In genomic region chr2:120831106-120831505, GRCh38 we compare ENCODE assay signal across 17 cellular contexts.
A peak's percentile ranks its signal among the peaks of the same experiment; 100 is the strongest.
DNase-seq lines count a peak whose midpoint lies in the region; ATAC-seq, FAIRE-seq and TF ChIP-seq lines count a peak whose summit lies in the region.
"Had no signal": no experiment of that assay in that cellular context is flagged by ENCODE, and none has a peak within 500 bp of the region (broad histone marks: within the 10 kb centered on the region; RNA-seq: fewer than 3 reads in every experiment).

No MANE protein-coding gene starts in this region.

- WGBS in HepG2 (ENCODE audit: low lambda C conversion rate), result 3% methylated on average over 2 of the region's 2 CpGs
- WGBS in right lobe of liver (ENCODE audit: insufficient coverage, low coverage, low lambda C conversion rate, missing lambda C conversion rate), result 86% methylated on average over 1 of the region's 2 CpGs

- H3K27ac ChIP-seq in HepG2 (ENCODE audit: extremely low read length, insufficient read depth, low read length) (no peak overlapping the region), right lobe of liver (no peak overlapping the region)
- H3K27ac ChIP-seq: BLaER1, HL-60 had no signal

- intact Hi-C loops in HepG2 (cut with micrococcal nuclease; ENCODE audit: unreplicated experiment), result no loop called here
- intact Hi-C loops in right lobe of liver (cut with DNase I), result no loop called here

- H3K4me2 ChIP-seq in HepG2 (ENCODE audit: low read depth, low read length), result no peak overlapping the region
- H3K4me2 ChIP-seq: A549, BLaER1 had no signal

- ATAC-seq in HepG2, result no peak
- ATAC-seq in right lobe of liver, result no peak
- no peak for ATAC-seq in HG03457 (IDR thresholded peaks at IDR 0.05; ENCODE audit: unreplicated experiment)
- ATAC-seq: A549 had no signal

- no peak overlapping the region for H2AFZ ChIP-seq in HepG2 (ENCODE audit: low read length)

- DNase-seq in HepG2 (ENCODE audit: low spot score), result no peak
- no peak for DNase-seq in right lobe of liver
- peak; percentile 44 for DNase-seq in cerebellum (ENCODE audit: low spot score)
- DNase-seq in pons (ENCODE audit: low spot score), result peak; percentile 25
- DNase-seq in NCI-H2171 treated with DMSO at 0.1 percent for 48 hours (lab: John Stamatoyannopoulos, UW), result no peak
- DNase-seq in GM10266 (ENCODE audit: extremely low spot score), result no peak
- DNase-seq: CD4-positive, alpha-beta memory T cell; Karpas-422; NCI-H1048; NCI-H1436; NCI-H1930; NCI-H345; NCI-H524 treated with DMSO at 0.1 percent for 48 hours had no signal

- TF ChIP-seq POLR2A in HepG2 (IDR thresholded peaks at IDR 0.05; ENCODE audit: insufficient read depth in 1 of 2, low read depth in 2 of 2, low read length in 2 of 2), result no peak
- no peak for TF ChIP-seq POLR2A in right lobe of liver (IDR thresholded peaks at IDR 0.05)

- H3K27me3 ChIP-seq in HepG2 (ENCODE audit: control insufficient read depth in 1 of 2, insufficient read depth in 2 of 2, low read length in 2 of 2) (peaks cover 3 to 69% of the 10 kb centered on the region in 2 experiments; a peak in 4 of 5 replicates), right lobe of liver (no peaks in the 10 kb centered on the region)
- H3K27me3 ChIP-seq: BLaER1 had no signal

- in situ Hi-C loops in HepG2 (cut with HindIII; ENCODE audit: extremely low pct_ligation_motif_present, low pct_unique_long_range_greater_than_20kb), result no loop called here

- H3K4me1 ChIP-seq in HepG2 (ENCODE audit: insufficient read depth, low read length) (no peaks in the 10 kb centered on the region), right lobe of liver (no peaks in the 10 kb centered on the region)
- H3K4me1 ChIP-seq: A549 had no signal

- TF ChIP-seq CTCF in HepG2 (CRISPR knock-in tag; IDR thresholded peaks at IDR 0.05) (no peak), right lobe of liver (IDR thresholded peaks at IDR 0.05) (no peak), GM10266 (IDR thresholded peaks at IDR 0.05; ENCODE audit: control insufficient read depth, insufficient read depth, low read depth, missing control alignments) (no peak)

- H3K79me2 ChIP-seq in HepG2 (ENCODE audit: insufficient read depth, low read length), result no peaks in the 10 kb centered on the region

- TF ChIP-seq RAD21 in HepG2 (CRISPR knock-in tag; IDR thresholded peaks at IDR 0.05), result no peak

- H3K9me3 ChIP-seq in HepG2 (ENCODE audit: low read length) (no peaks in the 10 kb centered on the region), right lobe of liver (no peaks in the 10 kb centered on the region)
- H3K9me3 ChIP-seq: A549, BLaER1 had no signal

- no peak for FAIRE-seq in HepG2 (lab: Jason Lieb, UNC)
- FAIRE-seq: A549 had no signal

- CTCF ChIA-PET in HepG2 (lab: Yijun Ruan, JAX; ENCODE audit: low intra/inter-chr PET ratio, low total read pairs), result no interaction called here

- H3K4me3 ChIP-seq in HepG2 (replicated peaks in 1 of 3; ENCODE audit: insufficient read depth in 1 of 3, low read depth in 2 of 3, low read length in 3 of 3) (no peak overlapping the region), right lobe of liver (no peak overlapping the region)
- H3K4me3 ChIP-seq: A549, BLaER1 had no signal

- H4K20me1 ChIP-seq in HepG2 (ENCODE audit: insufficient read depth, low read length), result no peaks in the 10 kb centered on the region; the same call in 1 of the 2 replicates
- H4K20me1 ChIP-seq: BLaER1 had no signal

- H3K9ac ChIP-seq in HepG2 (ENCODE audit: insufficient read depth, low read depth, low read length), result no peak overlapping the region
- H3K9ac ChIP-seq: BLaER1 had no signal

- no peaks in the 10 kb centered on the region for H3K36me3 ChIP-seq in HepG2 (replicated peaks in 1 of 2; ENCODE audit: control insufficient read depth in 1 of 2, insufficient read depth in 2 of 2, low read length in 2 of 2)
- H3K36me3 ChIP-seq in right lobe of liver, result no peaks in the 10 kb centered on the region
- H3K36me3 ChIP-seq: BLaER1 had no signal

- no peak for TF ChIP-seq EP300 in HepG2 (IDR thresholded peaks at IDR 0.05; ENCODE audit: low read depth in 2 of 2, low read length in 2 of 2)
- TF ChIP-seq EP300 in HepG2 (CRISPR knock-in tag; IDR thresholded peaks at IDR 0.05; ENCODE audit: borderline replicate concordance), result no peak

- POLR2A ChIA-PET in HepG2 (lab: Yijun Ruan, JAX), result no interaction called here

- BruUV-seq in HepG2 (replicated peaks; lab: Mats Ljungman, UMichigan), result no TSS peak

TF ChIP-seq in HepG2, 621 proteins besides CTCF, POLR2A, EP300 and RAD21:
- no peak for TF ChIP-seq MTF1 (CRISPR knock-in tag; IDR thresholded peaks at IDR 0.05)
- 0 out of 2 replicates have a peak, but pooled peaks have one; percentile 1 for TF ChIP-seq FOXA1 (IDR thresholded peaks at IDR 0.05)
- no peak for TF ChIP-seq FOXA1 (CRISPR knock-in tag; IDR thresholded peaks at IDR 0.05)

Comparison
In these comparisons a context has a peak if more than half of its experiments do, and no peak if none do; other contexts are left out.
1. DNase-seq: peak in cerebellum (single experiment) and pons (single experiment); none in HepG2 (single experiment), right lobe of liver (0 of 3), NCI-H2171 treated with DMSO at 0.1 percent for 48 hours (single experiment) and GM10266 (single experiment).